9 cellular contexts compared by ENCODE assay signal in genomic region chr5:6080436-6080835, GRCh38.
"Had no signal": no experiment of that assay in that cellular context is flagged by ENCODE, and none has a peak within 500 bp of the region (broad histone marks: within the 10 kb centered on the region; RNA-seq: fewer than 3 reads in every experiment).

No MANE protein-coding gene starts in this region.

- H3K36me3 ChIP-seq: HAP-1 had no signal

- DNase-seq: GM23248, GOT3, H7, HFFc6 had no signal

- H3K4me3 Mint-ChIP-seq: HFFc6, IgD-negative memory B cell had no signal

- H3K9ac ChIP-seq: GM23248 had no signal

- H3K36me3 Mint-ChIP-seq: IgD-negative memory B cell had no signal

- H2AFZ ChIP-seq: GM23248 had no signal

- H3K4me1 ChIP-seq: HAP-1 had no signal

- H3K27me3 Mint-ChIP-seq: IgD-negative memory B cell had no signal

- H3K4me1 Mint-ChIP-seq: IgD-negative memory B cell had no signal

- H3K4me3 ChIP-seq: GM23248, HAP-1 had no signal

- H3K9me3 ChIP-seq: HAP-1 had no signal

- H3K27ac Mint-ChIP-seq: HFFc6, IgD-negative memory B cell had no signal

- H3K27ac ChIP-seq: GM23248, HL-60 had no signal

- ATAC-seq: HCT116, HepG2 had no signal
